In genomic region chr2:189440644-189440946, GRCh38 we compare ENCODE assay signal across 8 cellular contexts. TPM values are rescaled to one million over a fixed set of nuclear protein-coding genes. Genes with fewer than 3 reads are reported as not detected.
DNase-seq lines count a peak whose midpoint lies in the region; ATAC-seq and TF ChIP-seq lines count a peak whose summit lies in the region.

No MANE protein-coding gene starts in this region.

- H3K27me3 ChIP-seq in SJSA1 (replicated peaks) = no peaks in the 10 kb centered on the region
- H3K27me3 ChIP-seq in foreskin keratinocyte = no peaks in the 10 kb centered on the region

- H3K4me3 ChIP-seq in SJSA1 (peak overlapping the region; percentile 65), retinal pigment epithelial cell (ENCODE audit: low read length) (peak overlapping the region; percentile 82)

- peak; percentile 14 for ATAC-seq in GM18508 (IDR thresholded peaks at IDR 0.05; ENCODE audit: insufficient read depth, unreplicated experiment)
- peak; percentile 34 for ATAC-seq in HG02642 (IDR thresholded peaks at IDR 0.05; ENCODE audit: poor library complexity, unreplicated experiment)
- peak; percentile 47 for ATAC-seq in foreskin keratinocyte

- H3K4me1 ChIP-seq in SJSA1 (replicated peaks) (0 out of 2 replicates have a peak, but pooled peaks cover 3% of the 10 kb centered on the region), foreskin keratinocyte (peaks cover 12% of the 10 kb centered on the region)

- no peaks in the 10 kb centered on the region for H3K9me3 ChIP-seq in SJSA1 (replicated peaks)

- DNase-seq in SJSA1 (ENCODE audit: low read depth in 1 of 2, low spot score in 2 of 2) = no peak
- DNase-seq in foreskin keratinocyte = no peak
- DNase-seq in retinal pigment epithelial cell (ENCODE audit: low read depth) = no peak
- DNase-seq in glomerular visceral epithelial cell (ENCODE audit: extremely low spot score) = no peak
- DNase-seq in NCI-H1105 treated with DMSO at 0.1 percent for 48 hours (lab: John Stamatoyannopoulos, UW) = no peak
- no peak for DNase-seq in CD1c-positive myeloid dendritic cell (ENCODE audit: extremely low spot score)

- peaks cover 15% of the 10 kb centered on the region for H3K36me3 ChIP-seq in SJSA1

- TF ChIP-seq CTCF in foreskin keratinocyte (conservative IDR thresholded peaks at IDR 0.05) (no peak), retinal pigment epithelial cell (conservative IDR thresholded peaks at IDR 0.05; ENCODE audit: low read depth, low read length) (no peak)

- H3K27ac ChIP-seq in SJSA1 = peak overlapping the region; percentile 76
- peak overlapping the region; percentile 79 for H3K27ac ChIP-seq in foreskin keratinocyte

RNA-seq across cellular contexts. Expression of gene WDR75, which starts 0.7 kb away (rescaled TPM):
- total RNA-seq in SJSA1 (2014; rRNA removed; shearing (Covaris generic)) = 40.4 and 54.7 TPM in 2 replicates
- 39.9 and 49.6 TPM in 2 replicates for total RNA-seq in foreskin keratinocyte
- 17.0 and 25.6 TPM in 2 replicates for polyA plus RNA-seq in foreskin keratinocyte
